In genomic region chr1:62045579-62045978, GRCh38 we compare ENCODE assay signal across 15 cellular contexts.
DNase-seq lines count a peak whose midpoint lies in the region; ATAC-seq, FAIRE-seq and TF ChIP-seq lines count a peak whose summit lies in the region.
"Had no signal": no experiment of that assay in that cellular context is flagged by ENCODE, and none has a peak within 500 bp of the region (broad histone marks: within the 10 kb centered on the region; RNA-seq: fewer than 3 reads in every experiment).

No MANE protein-coding gene starts in this region.

- 30% methylated on average over 6 of the region's 6 CpGs for WGBS in mesenchymal stem cell
- WGBS in small intestine, 3 donors: 54 to 72% (median 70%) methylated on average over 6 of the region's 6 CpGs

- no peak overlapping the region for H3K4ac ChIP-seq in mesenchymal stem cell (ENCODE audit: low read depth in 1 of 2, low read length in 2 of 2)

- no peak overlapping the region for H2AK5ac ChIP-seq in mesenchymal stem cell (ENCODE audit: low read length, severe bottlenecking)

- no peaks in the 10 kb centered on the region for H3K36me3 ChIP-seq in mesenchymal stem cell (ENCODE audit: control insufficient read depth in 1 of 2, insufficient read depth in 2 of 2, low read depth in 1 of 2, low read length in 2 of 2)
- peaks cover 0 to 5% of the 10 kb centered on the region in 2 donors for H3K36me3 ChIP-seq in small intestine (ENCODE audit: control insufficient read depth in 2 of 2, insufficient read depth in 2 of 2, low read length in 2 of 2)

- no peak overlapping the region for H3K18ac ChIP-seq in mesenchymal stem cell (ENCODE audit: low read depth in 1 of 2, low read length in 2 of 2)

- no peaks in the 10 kb centered on the region for H3K9me3 ChIP-seq in mesenchymal stem cell (ENCODE audit: control insufficient read depth, low read length)
- no peaks in the 10 kb centered on the region for H3K9me3 ChIP-seq in small intestine (ENCODE audit: control insufficient read depth, low read depth)

- no peaks in the 10 kb centered on the region for H3K27me3 ChIP-seq in mesenchymal stem cell (ENCODE audit: control insufficient read depth in 1 of 2, insufficient read depth in 1 of 2, low read length in 2 of 2)
- H3K27me3 ChIP-seq in small intestine (ENCODE audit: control insufficient read depth in 2 of 2, insufficient read depth in 2 of 2, low read length in 2 of 2): no peaks in the 10 kb centered on the region

- H2BK120ac ChIP-seq in mesenchymal stem cell (ENCODE audit: low read depth, low read length): no peak overlapping the region

- H3K27ac ChIP-seq in mesenchymal stem cell (ENCODE audit: low read length, poor library complexity, severe bottlenecking): peak overlapping the region; percentile 36
- H3K27ac ChIP-seq in small intestine (ENCODE audit: low read depth in 1 of 2, low read length in 1 of 2): no peak overlapping the region
- H3K27ac ChIP-seq: parathyroid adenoma had no signal

- no peak overlapping the region for H2BK12ac ChIP-seq in mesenchymal stem cell (ENCODE audit: low read length in 2 of 2)

- H4K8ac ChIP-seq in mesenchymal stem cell (ENCODE audit: low read length): no peak overlapping the region

- H2AFZ ChIP-seq in mesenchymal stem cell (ENCODE audit: low read depth, low read length): no peak overlapping the region
- H2AFZ ChIP-seq: parathyroid adenoma had no signal

- no peak overlapping the region for H3K9ac ChIP-seq in mesenchymal stem cell (ENCODE audit: low read length)
- H3K9ac ChIP-seq: parathyroid adenoma had no signal

- H3K4me3 ChIP-seq in mesenchymal stem cell (ENCODE audit: insufficient read depth in 1 of 2, low read depth in 1 of 2, low read length in 2 of 2) (no peak overlapping the region), small intestine (ENCODE audit: low read depth in 1 of 2, low read length in 2 of 2) (no peak overlapping the region)

- H3K4me1 ChIP-seq in mesenchymal stem cell (ENCODE audit: control insufficient read depth, insufficient read depth, low read depth, low read length) (peaks cover 4% of the 10 kb centered on the region), small intestine (ENCODE audit: control insufficient read depth in 2 of 2, insufficient read depth in 1 of 2, low read depth in 1 of 2, low read length in 1 of 2) (no peaks in the 10 kb centered on the region)

- H3K14ac ChIP-seq in mesenchymal stem cell (ENCODE audit: low read length in 2 of 2): no peak overlapping the region

- no peak overlapping the region for H3K4me2 ChIP-seq in mesenchymal stem cell (ENCODE audit: low read length, poor library complexity, severe bottlenecking)

- H2BK5ac ChIP-seq in mesenchymal stem cell (ENCODE audit: low read depth, low read length, poor library complexity, severe bottlenecking): no peak overlapping the region

- H3K23ac ChIP-seq in mesenchymal stem cell (ENCODE audit: low read length in 2 of 2): no peak overlapping the region

- H4K91ac ChIP-seq in mesenchymal stem cell (ENCODE audit: low read length): no peak overlapping the region

- peak; percentile 56 for DNase-seq in DMS79 treated with DMSO at 0.1 percent for 48 hours (lab: John Stamatoyannopoulos, UW)
- DNase-seq in NCI-H128 (lab: John Stamatoyannopoulos, UW; ENCODE audit: unreplicated experiment): peak; percentile 52
- peak; percentile 77 for DNase-seq in astrocyte of the hippocampus (ENCODE audit: low read depth, low spot score)
- DNase-seq in mesenchymal stem cell: no peak
- no peak for DNase-seq in small intestine
- DNase-seq in amniotic stem cell (lab: John Stamatoyannopoulos, UW): no peak
- DNase-seq in GM10266 (ENCODE audit: extremely low spot score): no peak
- DNase-seq: activated CD4-positive, CD25-positive, alpha-beta regulatory T cell; activated naive CD4-positive, alpha-beta T cell; DMS153; kidney glomerular epithelial cell; PC-3 had no signal

- ATAC-seq in HG03175 (IDR thresholded peaks at IDR 0.05; ENCODE audit: unreplicated experiment): no peak
- ATAC-seq: PC-3 had no signal

- TF ChIP-seq CTCF in GM10266 (IDR thresholded peaks at IDR 0.05; ENCODE audit: control insufficient read depth, insufficient read depth, low read depth, missing control alignments): no peak

- H2BK15ac ChIP-seq in mesenchymal stem cell (ENCODE audit: low read depth, poor library complexity, severe bottlenecking): no peak overlapping the region

- no peaks in the 10 kb centered on the region for H3K79me1 ChIP-seq in mesenchymal stem cell (replicated peaks; ENCODE audit: low read length, poor library complexity, severe bottlenecking)

- FAIRE-seq in small intestine (lab: Jason Lieb, UNC): no peak
- FAIRE-seq: endometrium had no signal

Comparison
In these comparisons a context has a peak if more than half of its experiments do, and no peak if none do; other contexts are left out.
1. DNase-seq: peak in DMS79 treated with DMSO at 0.1 percent for 48 hours (single experiment), NCI-H128 (single experiment) and astrocyte of the hippocampus (single experiment); none in mesenchymal stem cell (single experiment), small intestine (single experiment), amniotic stem cell (single experiment) and GM10266 (single experiment).